ENCODE assay signal across 17 cellular contexts in the genomic region with DNA sequence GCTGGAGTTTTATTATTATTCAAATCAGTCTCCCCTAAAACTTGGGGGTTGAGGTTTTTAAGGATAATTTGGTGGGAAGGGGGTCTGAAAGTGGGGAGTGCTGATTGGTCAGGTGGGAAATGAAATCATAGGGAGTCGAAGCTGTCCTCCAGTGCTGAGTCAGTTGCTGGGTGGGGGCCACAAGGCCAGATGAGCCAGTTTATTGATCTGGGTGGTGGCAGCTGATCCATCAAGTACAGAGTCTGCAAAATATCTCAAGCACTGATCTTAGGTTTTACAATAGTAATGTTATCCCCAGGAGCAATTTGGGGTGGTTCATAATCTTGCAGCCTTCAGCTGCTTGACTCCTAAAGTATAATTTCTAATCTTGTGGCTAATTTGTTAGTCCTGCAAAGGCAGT.
A peak's percentile ranks its signal among the peaks of the same experiment; 100 is the strongest.
DNase-seq lines count a peak whose midpoint lies in the region; ATAC-seq, FAIRE-seq and TF ChIP-seq lines count a peak whose summit lies in the region.
"Had no signal": no experiment of that assay in that cellular context is flagged by ENCODE, and none has a peak within 500 bp of the region (broad histone marks: within the 10 kb centered on the region; RNA-seq: fewer than 3 reads in every experiment).

No MANE protein-coding gene starts in this region.

- H3K36me3 ChIP-seq in neutrophil, result no peaks in the 10 kb centered on the region

- peak overlapping the region; percentile 1 for H3K4me3 Mint-ChIP-seq in glutamatergic neuron (ENCODE audit: unreplicated experiment)
- H3K4me3 Mint-ChIP-seq in type B pancreatic cell, result no peak overlapping the region
- H3K4me3 Mint-ChIP-seq: B cell; CD4-positive, alpha-beta memory T cell had no signal

- peak overlapping the region; percentile 30 for H3K27ac Mint-ChIP-seq in glutamatergic neuron (ENCODE audit: unreplicated experiment)
- peak overlapping the region; percentile 45 for H3K27ac Mint-ChIP-seq in type B pancreatic cell
- H3K27ac Mint-ChIP-seq: B cell; CD4-positive, alpha-beta memory T cell had no signal

- no peaks in the 10 kb centered on the region for H3K36me3 Mint-ChIP-seq in glutamatergic neuron (ENCODE audit: unreplicated experiment)
- no peaks in the 10 kb centered on the region for H3K36me3 Mint-ChIP-seq in type B pancreatic cell
- H3K36me3 Mint-ChIP-seq: CD4-positive, alpha-beta memory T cell had no signal

- TF ChIP-seq POLR2A in GM12892 (IDR thresholded peaks at IDR 0.05; ENCODE audit: low read depth, low read length), result no peak

- H3K27me3 Mint-ChIP-seq in glutamatergic neuron (ENCODE audit: unreplicated experiment) (no peaks in the 10 kb centered on the region), type B pancreatic cell (no peaks in the 10 kb centered on the region)
- H3K27me3 Mint-ChIP-seq: B cell had no signal

- ATAC-seq in HG03571 (IDR thresholded peaks at IDR 0.05; ENCODE audit: unreplicated experiment) (no peak), GM18511 (IDR thresholded peaks at IDR 0.05; ENCODE audit: unreplicated experiment) (no peak)
- ATAC-seq: HCT116 had no signal

- H3K4me1 Mint-ChIP-seq in glutamatergic neuron (ENCODE audit: low read depth, unreplicated experiment) (peaks cover 41% of the 10 kb centered on the region), type B pancreatic cell (ENCODE audit: unreplicated experiment) (peaks cover 36% of the 10 kb centered on the region)

- DNase-seq in GM12892 (ENCODE audit: insufficient read length) (no peak), glutamatergic neuron (no peak), type B pancreatic cell (ENCODE audit: extremely low spot score, unreplicated experiment) (no peak)
- DNase-seq in activated CD8-positive, alpha-beta memory T cell treated with anti-CD3 and anti-CD28 coated beads, Interleukin-2, amount 50 U/mL, for 48 hours, result no peak
- DNase-seq: C1 segment of cervical spinal cord; CD4-positive, alpha-beta memory T cell; GM23248; IMR-90; KBM-7 had no signal

- H3K4me1 ChIP-seq in neutrophil (ENCODE audit: control insufficient read depth in 1 of 2, insufficient read depth in 1 of 2, low read depth in 1 of 2, low read length in 1 of 2), result peaks cover 61 to 70% of the 10 kb centered on the region in 2 experiments

- no peak overlapping the region for H3K4me3 ChIP-seq in neutrophil (ENCODE audit: low read depth in 1 of 2, low read length in 1 of 2)
- H3K4me3 ChIP-seq: GM23248 had no signal

- H3K9me3 Mint-ChIP-seq in glutamatergic neuron (ENCODE audit: unreplicated experiment) (peaks cover 9% of the 10 kb centered on the region), type B pancreatic cell (no peaks in the 10 kb centered on the region)
- H3K9me3 Mint-ChIP-seq: CD4-positive, alpha-beta memory T cell had no signal

- peak; percentile 14 for FAIRE-seq in GM12892 (lab: Jason Lieb, UNC)
- FAIRE-seq: A204.1, D721Med, H54 had no signal

- TF ChIP-seq CTCF in glutamatergic neuron (IDR thresholded peaks at IDR 0.05; ENCODE audit: partially characterized antibody, unreplicated experiment) (no peak), neutrophil (IDR thresholded peaks at IDR 0.05) (no peak), type B pancreatic cell (conservative IDR thresholded peaks at IDR 0.05) (no peak)

- H3K27ac ChIP-seq in neutrophil, result peak overlapping the region; percentile 78
- H3K27ac ChIP-seq: GM23248 had no signal

- H3K9me3 ChIP-seq in neutrophil, result no peaks in the 10 kb centered on the region

- no peaks in the 10 kb centered on the region for H3K27me3 ChIP-seq in neutrophil
